Comparison of ENCODE assay signal across 19 cellular contexts in the genomic region with DNA sequence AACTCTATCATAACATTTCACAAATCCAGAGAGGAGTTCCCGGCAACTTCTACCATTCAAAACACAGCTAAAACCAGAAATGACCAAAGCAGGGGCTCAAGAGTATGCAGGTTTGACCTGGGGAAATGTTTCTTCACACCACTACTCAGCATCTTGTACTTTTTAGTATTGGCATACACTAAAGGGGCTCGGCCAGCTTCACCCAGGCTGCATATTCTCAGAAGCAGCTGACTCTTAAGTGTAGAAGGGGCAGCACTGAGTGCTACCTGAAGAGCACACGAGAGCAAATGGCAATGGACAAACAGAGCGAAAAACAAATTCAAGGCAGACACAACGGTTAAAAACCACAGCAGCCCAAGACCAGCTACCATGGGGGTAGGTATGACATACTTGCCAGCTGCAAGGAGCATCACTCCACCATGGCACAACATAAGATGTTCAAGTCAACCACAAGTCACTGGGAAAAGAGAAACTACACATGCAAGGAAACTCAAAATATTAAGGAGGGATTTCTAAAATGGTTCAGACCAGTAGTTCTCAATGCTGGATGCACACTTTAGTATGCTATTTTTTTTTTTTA. TPM values are rescaled to one million over a fixed set of nuclear protein-coding genes. Genes with fewer than 3 reads are reported as not detected.
A peak's percentile ranks its signal among the peaks of the same experiment; 100 is the strongest.
DNase-seq lines count a peak whose midpoint lies in the region; ATAC-seq and TF ChIP-seq lines count a peak whose summit lies in the region.
"Had no signal": no experiment of that assay in that cellular context is flagged by ENCODE, and none has a peak within 500 bp of the region (broad histone marks: within the 10 kb centered on the region; RNA-seq: fewer than 3 reads in every experiment).

No MANE protein-coding gene starts in this region.

- ATAC-seq in CD4-positive, CD25-positive, alpha-beta regulatory T cell (ENCODE audit: low read depth in 2 of 2), result no peak
- no peak for ATAC-seq in CD4-positive, alpha-beta T cell (ENCODE audit: poor library complexity)
- ATAC-seq in T-helper 17 cell (no peak), GM18909 (IDR thresholded peaks at IDR 0.05; ENCODE audit: poor library complexity, unreplicated experiment) (no peak), HG03280 (IDR thresholded peaks at IDR 0.05; ENCODE audit: unreplicated experiment) (no peak)
- no peak for ATAC-seq in stimulated activated naive CD8-positive, alpha-beta T cell treated with anti-CD3 and anti-CD28 coated beads, Interleukin-15, amount 100 ng/mL, for 72 hours
- ATAC-seq: GM23338, HCT116, Panc1 had no signal

- H3K4me3 ChIP-seq in CD4-positive, CD25-positive, alpha-beta regulatory T cell (ENCODE audit: low read depth, low read length), result peak overlapping the region; percentile 28
- H3K4me3 ChIP-seq: GM23338, SK-N-MC had no signal

- H3K27ac Mint-ChIP-seq in CD4-positive, CD25-positive, alpha-beta regulatory T cell, result peak overlapping the region in 2 of 3 donors; percentile 10 to 47
- no peak overlapping the region for H3K27ac Mint-ChIP-seq in CD4-positive, alpha-beta T cell
- H3K27ac Mint-ChIP-seq in T-helper 17 cell (peak overlapping the region; percentile 63), mesothelial cell of epicardium (peak overlapping the region; percentile 1)
- H3K27ac Mint-ChIP-seq in stimulated activated naive CD8-positive, alpha-beta T cell treated with anti-CD3 and anti-CD28 coated beads, Interleukin-15, amount 100 ng/mL, for 72 hours, result no peak overlapping the region
- H3K27ac Mint-ChIP-seq: B cell, GM23338 had no signal

- CTCF ChIA-PET in CD4-positive, alpha-beta T cell (lab: Charles Lee), result interaction anchor here (3.4 kb wide), 1 partner anchor 48 kb away, joined by 18 read pairs; no protein-coding TSS in a partner anchor

- no peak for DNase-seq in CD4-positive, CD25-positive, alpha-beta regulatory T cell
- no peak for DNase-seq in CD4-positive, alpha-beta T cell
- DNase-seq in T-helper 17 cell (no peak), mesothelial cell of epicardium (ENCODE audit: low spot score in 2 of 2, unreplicated experiment in 2 of 2) (no peak)
- DNase-seq in stimulated activated naive CD8-positive, alpha-beta T cell treated with anti-CD3 and anti-CD28 coated beads, Interleukin-15, amount 100 ng/mL, for 72 hours, result no peak
- DNase-seq in activated CD4-positive, CD25-positive, alpha-beta regulatory T cell (lab: John Stamatoyannopoulos, UW), result no peak
- DNase-seq: CD4-positive, alpha-beta memory T cell; DMS79; NCI-H1436 treated with DMSO at 0.1 percent for 48 hours; NCI-H2081; NCI-H2227 treated with DMSO at 0.1 percent for 48 hours; NCI-H524 had no signal

- no peaks in the 10 kb centered on the region for H3K27me3 ChIP-seq in CD4-positive, CD25-positive, alpha-beta regulatory T cell (ENCODE audit: control insufficient read depth, insufficient read depth, low read length)
- no peaks in the 10 kb centered on the region for H3K27me3 ChIP-seq in CD4-positive, alpha-beta T cell (ENCODE audit: control insufficient read depth, insufficient read depth, low read length)

- peaks cover 0 to 14% (median 4%) of the 10 kb centered on the region in 7 donors for H3K9me3 Mint-ChIP-seq in CD4-positive, CD25-positive, alpha-beta regulatory T cell
- no peaks in the 10 kb centered on the region for H3K9me3 Mint-ChIP-seq in CD4-positive, alpha-beta T cell
- peaks cover 20% of the 10 kb centered on the region for H3K9me3 Mint-ChIP-seq in mesothelial cell of epicardium
- H3K9me3 Mint-ChIP-seq in stimulated activated naive CD8-positive, alpha-beta T cell treated with anti-CD3 and anti-CD28 coated beads, Interleukin-15, amount 100 ng/mL, for 72 hours, result peaks cover 7 to 19% of the 10 kb centered on the region in 2 donors

- peak overlapping the region in 1 of 4 donors; percentile 16 for H3K4me3 Mint-ChIP-seq in CD4-positive, CD25-positive, alpha-beta regulatory T cell
- H3K4me3 Mint-ChIP-seq in CD4-positive, alpha-beta T cell, result peak overlapping the region; percentile 26
- no peak overlapping the region for H3K4me3 Mint-ChIP-seq in T-helper 17 cell
- H3K4me3 Mint-ChIP-seq in mesothelial cell of epicardium, result no peak overlapping the region
- H3K4me3 Mint-ChIP-seq in stimulated activated naive CD8-positive, alpha-beta T cell treated with anti-CD3 and anti-CD28 coated beads, Interleukin-15, amount 100 ng/mL, for 72 hours, result no peak overlapping the region
- H3K4me3 Mint-ChIP-seq: B cell, GM23338 had no signal

- intact Hi-C loops in CD4-positive, alpha-beta T cell (cut with DNase I, micrococcal nuclease), result no loop called here

- peaks cover 18% of the 10 kb centered on the region for H3K36me3 Mint-ChIP-seq in CD4-positive, CD25-positive, alpha-beta regulatory T cell
- H3K36me3 Mint-ChIP-seq in CD4-positive, alpha-beta T cell (ENCODE audit: low read depth), result peaks cover 27% of the 10 kb centered on the region
- H3K36me3 Mint-ChIP-seq in T-helper 17 cell (ENCODE audit: low read depth) (peaks cover 3% of the 10 kb centered on the region), mesothelial cell of epicardium (peaks cover 25% of the 10 kb centered on the region)

- peaks cover 11% of the 10 kb centered on the region for H3K36me3 ChIP-seq in CD4-positive, CD25-positive, alpha-beta regulatory T cell (ENCODE audit: control insufficient read depth, insufficient read depth, low read length)

- no peak overlapping the region for H3K27ac ChIP-seq in CD4-positive, CD25-positive, alpha-beta regulatory T cell (ENCODE audit: insufficient read depth, low read length, poor library complexity, severe bottlenecking)
- no peak overlapping the region for H3K27ac ChIP-seq in CD4-positive, alpha-beta T cell (ENCODE audit: low read depth, low read length)
- H3K27ac ChIP-seq: SK-N-MC had no signal

- no peaks in the 10 kb centered on the region for H3K27me3 Mint-ChIP-seq in CD4-positive, CD25-positive, alpha-beta regulatory T cell
- no peaks in the 10 kb centered on the region for H3K27me3 Mint-ChIP-seq in CD4-positive, alpha-beta T cell
- no peaks in the 10 kb centered on the region for H3K27me3 Mint-ChIP-seq in T-helper 17 cell
- no peaks in the 10 kb centered on the region for H3K27me3 Mint-ChIP-seq in mesothelial cell of epicardium (ENCODE audit: low read depth)
- no peaks in the 10 kb centered on the region for H3K27me3 Mint-ChIP-seq in stimulated activated naive CD8-positive, alpha-beta T cell treated with anti-CD3 and anti-CD28 coated beads, Interleukin-15, amount 100 ng/mL, for 72 hours
- H3K27me3 Mint-ChIP-seq: B cell; CD4-positive, alpha-beta memory T cell had no signal

- no peak for TF ChIP-seq CTCF in CD4-positive, alpha-beta T cell (IDR thresholded peaks at IDR 0.05)
- no peak for TF ChIP-seq CTCF in mesothelial cell of epicardium (IDR thresholded peaks at IDR 0.05; ENCODE audit: unreplicated experiment)

- H3K4me1 Mint-ChIP-seq in CD4-positive, CD25-positive, alpha-beta regulatory T cell, result peaks cover 56 to 80% (median 67%) of the 10 kb centered on the region in 4 donors
- H3K4me1 Mint-ChIP-seq in CD4-positive, alpha-beta T cell (ENCODE audit: low read depth), result peaks cover 80% of the 10 kb centered on the region
- peaks cover 50% of the 10 kb centered on the region for H3K4me1 Mint-ChIP-seq in T-helper 17 cell
- peaks cover 31% of the 10 kb centered on the region for H3K4me1 Mint-ChIP-seq in mesothelial cell of epicardium
- peaks cover 72% of the 10 kb centered on the region for H3K4me1 Mint-ChIP-seq in stimulated activated naive CD8-positive, alpha-beta T cell treated with anti-CD3 and anti-CD28 coated beads, Interleukin-15, amount 100 ng/mL, for 72 hours

- H3K4me1 ChIP-seq in CD4-positive, CD25-positive, alpha-beta regulatory T cell (ENCODE audit: control insufficient read depth, insufficient read depth, low read length, poor library complexity, severe bottlenecking), result peaks cover 35% of the 10 kb centered on the region

- POLR2A ChIA-PET in CD4-positive, alpha-beta T cell (lab: Charles Lee), result interaction anchor here (1.2 kb wide), 1 partner anchor 33 kb away, joined by 3 read pairs; no protein-coding TSS in a partner anchor

- peaks cover 6 to 16% of the 10 kb centered on the region in 2 experiments for H3K9me3 ChIP-seq in CD4-positive, CD25-positive, alpha-beta regulatory T cell (ENCODE audit: control insufficient read depth in 2 of 2, low read length in 2 of 2)
- peaks cover 12% of the 10 kb centered on the region for H3K9me3 ChIP-seq in CD4-positive, alpha-beta T cell (ENCODE audit: control insufficient read depth, low read length)
- no peaks in the 10 kb centered on the region for H3K9me3 ChIP-seq in T-helper 17 cell (ENCODE audit: control insufficient read depth, low read length, poor library complexity, severe bottlenecking)

RNA-seq across cellular contexts. Expression of gene N4BP1, which starts 34.4 kb away (rescaled TPM):
- 125 TPM for total RNA-seq in CD4-positive, CD25-positive, alpha-beta regulatory T cell
- 10 to 100 TPM; 28.8 to 44.8 (median 38.9) TPM for polyA plus RNA-seq in CD4-positive, CD25-positive, alpha-beta regulatory T cell
- total RNA-seq in CD4-positive, alpha-beta T cell, result 100 to 1,000 TPM; 122 to 125 TPM
- total RNA-seq in T-helper 17 cell (100 to 1,000 TPM in 1 of 2 donors, 10 to 100 TPM in 1; 76.1 to 108 TPM), mesothelial cell of epicardium (48.3 to 53.4 TPM (median 48.4 TPM) in 3 replicates)

Comparison
In these comparisons a context has a peak if more than half of its experiments do, and no peak if none do; other contexts are left out.
1. H3K27ac Mint-ChIP-seq: peak in CD4-positive, CD25-positive, alpha-beta regulatory T cell (2 of 3), T-helper 17 cell (single experiment) and mesothelial cell of epicardium (single experiment); none in CD4-positive, alpha-beta T cell (single experiment) and stimulated activated naive CD8-positive, alpha-beta T cell treated with anti-CD3 and anti-CD28 coated beads, Interleukin-15, amount 100 ng/mL, for 72 hours (0 of 2).